In genomic region chr14:103472939-103473338, GRCh38 we compare ENCODE assay signal across 28 cellular contexts. TPM values are rescaled to one million over a fixed set of nuclear protein-coding genes. Genes with fewer than 3 reads are reported as not detected.
DNase-seq lines count a peak whose midpoint lies in the region; ATAC-seq and TF ChIP-seq lines count a peak whose summit lies in the region.
"Had no signal": no experiment of that assay in that cellular context is flagged by ENCODE, and none has a peak within 500 bp of the region (broad histone marks: within the 10 kb centered on the region; RNA-seq: fewer than 3 reads in every experiment).

No MANE protein-coding gene starts in this region.

- no peaks in the 10 kb centered on the region for H3K4me1 ChIP-seq in endodermal cell (ENCODE audit: control insufficient read depth, insufficient read depth, low read length)
- H3K4me1 ChIP-seq: esophagus squamous epithelium, gastroesophageal sphincter, pancreas had no signal

- H3K9ac ChIP-seq in endodermal cell (ENCODE audit: extremely low read depth, low read length, poor library complexity, severe bottlenecking) = no peak overlapping the region

- POLR2A ChIA-PET in activated CD4-positive, alpha-beta memory T cell treated with anti-CD3 and anti-CD28 coated beads for 36 hours (lab: Charles Lee) = no interaction called here
- POLR2A ChIA-PET in activated CD4-positive, alpha-beta memory T cell treated with anti-CD3 and anti-CD28 coated beads, Interleukin-2, amount 10 ng/mL, durations not matched to agents 7 days and 5 days (lab: Charles Lee) = no interaction called here
- POLR2A ChIA-PET in WTC11 (lab: Charles Lee) = no interaction called here

- H3K4me3 ChIP-seq in endodermal cell (ENCODE audit: low read length) = no peak overlapping the region
- H3K4me3 ChIP-seq in skeletal muscle cell (ENCODE audit: low read depth, low read length) = no peak overlapping the region
- H3K4me3 ChIP-seq: esophagus squamous epithelium, gastroesophageal sphincter, pancreas, right lobe of liver had no signal

- no peaks in the 10 kb centered on the region for H3K27me3 Mint-ChIP-seq in activated CD4-positive, alpha-beta memory T cell treated with anti-CD3 and anti-CD28 coated beads for 36 hours
- no peaks in the 10 kb centered on the region for H3K27me3 Mint-ChIP-seq in activated CD4-positive, alpha-beta memory T cell treated with anti-CD3 and anti-CD28 coated beads, Interleukin-2, amount 10 ng/mL, durations not matched to agents 7 days and 5 days
- H3K27me3 Mint-ChIP-seq in WTC11 (ENCODE audit: low read depth) (no peaks in the 10 kb centered on the region), endodermal cell (ENCODE audit: insufficient read depth) (no peaks in the 10 kb centered on the region)
- H3K27me3 Mint-ChIP-seq: activated naive CD8-positive, alpha-beta T cell; natural killer cell treated with Interleukin-12 subunit alpha and Interleukin-12 subunit beta and Interleukin-15 and Interleukin-18, amount 100 ng/mL, for 72 hours had no signal

- no peak for ATAC-seq in WTC11
- ATAC-seq: activated CD4-positive, CD25-positive, alpha-beta regulatory T cell treated with anti-CD3 and anti-CD28 coated beads, Interleukin-2, amount 50 U/mL, for 24 hours; activated T-cell treated with anti-CD3 and anti-CD28 coated beads, Interleukin-2, amount 50 U/mL, for 4 hours; gastroesophageal sphincter; Panc1; pancreas; right lobe of liver had no signal

- no peak overlapping the region for H3K27ac ChIP-seq in endodermal cell (ENCODE audit: low read depth, low read length)
- H3K27ac ChIP-seq: esophagus squamous epithelium, gastroesophageal sphincter, HL-60, pancreas, right lobe of liver had no signal

- TF ChIP-seq CTCF in WTC11 (IDR thresholded peaks at IDR 0.05) (no peak), endodermal cell (conservative IDR thresholded peaks at IDR 0.05) (no peak)

- H3K4me1 Mint-ChIP-seq in activated CD4-positive, alpha-beta memory T cell treated with anti-CD3 and anti-CD28 coated beads for 36 hours (ENCODE audit: low read depth) = no peaks in the 10 kb centered on the region
- H3K4me1 Mint-ChIP-seq in activated CD4-positive, alpha-beta memory T cell treated with anti-CD3 and anti-CD28 coated beads, Interleukin-2, amount 10 ng/mL, durations not matched to agents 7 days and 5 days = no peaks in the 10 kb centered on the region
- H3K4me1 Mint-ChIP-seq in WTC11 (no peaks in the 10 kb centered on the region), endodermal cell (no peaks in the 10 kb centered on the region)

- peak overlapping the region; percentile 6 for H3K27ac Mint-ChIP-seq in activated CD4-positive, alpha-beta memory T cell treated with anti-CD3 and anti-CD28 coated beads for 36 hours
- no peak overlapping the region for H3K27ac Mint-ChIP-seq in activated CD4-positive, alpha-beta memory T cell treated with anti-CD3 and anti-CD28 coated beads, Interleukin-2, amount 10 ng/mL, durations not matched to agents 7 days and 5 days
- H3K27ac Mint-ChIP-seq in WTC11 (peak overlapping the region; percentile 11), endodermal cell (peak overlapping the region; percentile 27)
- H3K27ac Mint-ChIP-seq: activated naive CD8-positive, alpha-beta T cell; natural killer cell treated with Interleukin-12 subunit alpha and Interleukin-12 subunit beta and Interleukin-15 and Interleukin-18, amount 100 ng/mL, for 72 hours had no signal

- no peaks in the 10 kb centered on the region for H3K9me3 Mint-ChIP-seq in activated CD4-positive, alpha-beta memory T cell treated with anti-CD3 and anti-CD28 coated beads for 36 hours
- H3K9me3 Mint-ChIP-seq in activated CD4-positive, alpha-beta memory T cell treated with anti-CD3 and anti-CD28 coated beads, Interleukin-2, amount 10 ng/mL, durations not matched to agents 7 days and 5 days = no peaks in the 10 kb centered on the region
- H3K9me3 Mint-ChIP-seq in WTC11 (no peaks in the 10 kb centered on the region), endodermal cell (no peaks in the 10 kb centered on the region)
- H3K9me3 Mint-ChIP-seq: activated T-cell treated with anti-CD3 and anti-CD28 coated beads, Interleukin-2, amount 50 U/mL, for 4 hours; natural killer cell treated with Interleukin-12 subunit alpha and Interleukin-12 subunit beta and Interleukin-15 and Interleukin-18, amount 100 ng/mL, for 72 hours had no signal

- H3K36me3 ChIP-seq in endodermal cell (ENCODE audit: control insufficient read depth, insufficient read depth, low read length) = peaks cover 77% of the 10 kb centered on the region

- no peaks in the 10 kb centered on the region for H3K9me3 ChIP-seq in endodermal cell (ENCODE audit: control insufficient read depth, low read length)
- H3K9me3 ChIP-seq: esophagus squamous epithelium, gastroesophageal sphincter, pancreas, right lobe of liver had no signal

- H3K4me3 Mint-ChIP-seq in activated CD4-positive, alpha-beta memory T cell treated with anti-CD3 and anti-CD28 coated beads for 36 hours = no peak overlapping the region
- no peak overlapping the region for H3K4me3 Mint-ChIP-seq in activated CD4-positive, alpha-beta memory T cell treated with anti-CD3 and anti-CD28 coated beads, Interleukin-2, amount 10 ng/mL, durations not matched to agents 7 days and 5 days
- H3K4me3 Mint-ChIP-seq in WTC11 (no peak overlapping the region), endodermal cell (no peak overlapping the region)
- H3K4me3 Mint-ChIP-seq: activated naive CD8-positive, alpha-beta T cell; activated T-cell treated with anti-CD3 and anti-CD28 coated beads, Interleukin-2, amount 50 U/mL, for 4 hours; natural killer cell treated with Interleukin-12 subunit alpha and Interleukin-12 subunit beta and Interleukin-15 and Interleukin-18, amount 100 ng/mL, for 72 hours had no signal

- peaks cover 40% of the 10 kb centered on the region for H3K36me3 Mint-ChIP-seq in activated CD4-positive, alpha-beta memory T cell treated with anti-CD3 and anti-CD28 coated beads for 36 hours
- H3K36me3 Mint-ChIP-seq in activated CD4-positive, alpha-beta memory T cell treated with anti-CD3 and anti-CD28 coated beads, Interleukin-2, amount 10 ng/mL, durations not matched to agents 7 days and 5 days (ENCODE audit: low read depth) = peaks cover 35% of the 10 kb centered on the region
- H3K36me3 Mint-ChIP-seq in WTC11 (peaks cover 50% of the 10 kb centered on the region), endodermal cell (ENCODE audit: low read depth) (peaks cover 68% of the 10 kb centered on the region)

- DNase-seq in activated CD4-positive, alpha-beta memory T cell treated with anti-CD3 and anti-CD28 coated beads for 36 hours = no peak
- DNase-seq in activated CD4-positive, alpha-beta memory T cell treated with anti-CD3 and anti-CD28 coated beads, Interleukin-2, amount 10 ng/mL, durations not matched to agents 7 days and 5 days = no peak
- no peak for DNase-seq in WTC11 (ENCODE audit: low spot score)
- no peak for DNase-seq in endodermal cell
- peak; percentile 14 for DNase-seq in skeletal muscle cell (ENCODE audit: low read depth)
- DNase-seq in HCEC 1CT = no peak
- no peak for DNase-seq in stimulated activated CD4-positive, alpha-beta T cell treated with anti-CD3 and anti-CD28 coated beads, Interleukin-4, amount 100 ng/mL, for 24 hours
- DNase-seq in DMS53 treated with DMSO at 0.1 percent for 48 hours (lab: John Stamatoyannopoulos, UW; ENCODE audit: unreplicated experiment) = no peak
- DNase-seq: activated T-cell treated with anti-CD3 and anti-CD28 coated beads, Interleukin-2, amount 50 U/mL, for 4 hours; effector memory CD4-positive, alpha-beta T cell; esophagus squamous epithelium; GF-D8; GOT3; islet precursor cell; Kasumi-1; NCI-H1694 treated with DMSO at 0.1 percent for 48 hours; NCI-H2171 treated with DMSO at 0.1 percent for 48 hours; NCI-H524 treated with DMSO at 0.1 percent for 48 hours; pancreas; right lobe of liver; SHP77 treated with DMSO at 0.1 percent for 48 hours; SW 1271 had no signal

- WGBS in endodermal cell (ENCODE audit: insufficient coverage in 1 of 2, insufficient read length in 1 of 2), 2 experiments = 94 to 100% methylated on average over 3 to 5 of the region's 5 CpGs

- intact Hi-C loops in activated CD4-positive, alpha-beta memory T cell treated with anti-CD3 and anti-CD28 coated beads for 36 hours (cut with micrococcal nuclease) = no loop called here

- H3K27me3 ChIP-seq in endodermal cell (ENCODE audit: control insufficient read depth, insufficient read depth, low read length, poor library complexity, severe bottlenecking) = no peaks in the 10 kb centered on the region
- H3K27me3 ChIP-seq: esophagus squamous epithelium, gastroesophageal sphincter, pancreas, right lobe of liver had no signal

- CTCF ChIA-PET in activated CD4-positive, alpha-beta memory T cell treated with anti-CD3 and anti-CD28 coated beads for 36 hours (lab: Charles Lee) = no interaction called here
- CTCF ChIA-PET in activated CD4-positive, alpha-beta memory T cell treated with anti-CD3 and anti-CD28 coated beads, Interleukin-2, amount 10 ng/mL, durations not matched to agents 7 days and 5 days (lab: Charles Lee) = no interaction called here
- CTCF ChIA-PET in WTC11 (lab: Charles Lee) = no interaction called here

TF ChIP-seq in WTC11, 78 proteins besides CTCF, POLR2A, EP300 and RAD21:
- TF ChIP-seq NR1H2 (CRISPR knock-in tag; IDR thresholded peaks at IDR 0.05) (no peak), CDX4 (CRISPR knock-in tag; IDR thresholded peaks at IDR 0.05; ENCODE audit: borderline replicate concordance) (no peak), TEAD4 (CRISPR knock-in tag; IDR thresholded peaks at IDR 0.05) (no peak), ZNF671 (CRISPR knock-in tag; IDR thresholded peaks at IDR 0.05) (no peak), ZNF396 (CRISPR knock-in tag; IDR thresholded peaks at IDR 0.05; ENCODE audit: borderline replicate concordance) (no peak)
TF ChIP-seq in WTC11: peak in this region for 0.

RNA-seq across cellular contexts. Expression of gene CKB, which starts 49.7 kb away (rescaled TPM):
- total RNA-seq in activated CD4-positive, alpha-beta memory T cell treated with anti-CD3 and anti-CD28 coated beads for 36 hours = 1 to 10 TPM; 5.9 to 6.1 TPM
- 1 to 10 TPM; 3.8 to 5.5 TPM for total RNA-seq in activated CD4-positive, alpha-beta memory T cell treated with anti-CD3 and anti-CD28 coated beads, Interleukin-2, amount 10 ng/mL, durations not matched to agents 7 days and 5 days
- total RNA-seq in WTC11 (2021) = 529 to 555 TPM (median 531 TPM) in 3 replicates
- total RNA-seq in endodermal cell = 100 to 1,000 TPM; 602 to 920 TPM
- polyA plus RNA-seq in endodermal cell (2013, experiment 1 of 2) = 1,216 TPM
- polyA plus RNA-seq in endodermal cell (2013, experiment 2 of 2) = 1,012 TPM

RNA-seq across cellular contexts. Expression of gene TRMT61A, which starts 56.1 kb away (rescaled TPM):
- 1 to 10 TPM; 7.4 to 7.6 TPM for total RNA-seq in activated CD4-positive, alpha-beta memory T cell treated with anti-CD3 and anti-CD28 coated beads for 36 hours
- total RNA-seq in activated CD4-positive, alpha-beta memory T cell treated with anti-CD3 and anti-CD28 coated beads, Interleukin-2, amount 10 ng/mL, durations not matched to agents 7 days and 5 days = 1 to 10 TPM; 4.5 to 5.1 TPM
- total RNA-seq in WTC11 (2021) (11.8 to 15.5 TPM (median 12.3 TPM) in 3 replicates), endodermal cell (1 to 10 TPM; 7.4 to 7.9 TPM)
- 4.5 TPM for polyA plus RNA-seq in endodermal cell (2013, experiment 1 of 2)
- 4.1 TPM for polyA plus RNA-seq in endodermal cell (2013, experiment 2 of 2)

Comparison
In these comparisons a context has a peak if more than half of its experiments do, and no peak if none do; other contexts are left out.
1. RNA of gene CKB, which starts 49.7 kb away (total RNA-seq): 602 to 920 TPM in endodermal cell and 529 to 555 TPM in WTC11; 5.9 to 6.1 TPM in activated CD4-positive, alpha-beta memory T cell treated with anti-CD3 and anti-CD28 coated beads for 36 hours and 3.8 to 5.5 TPM in activated CD4-positive, alpha-beta memory T cell treated with anti-CD3 and anti-CD28 coated beads, Interleukin-2, amount 10 ng/mL, durations not matched to agents 7 days and 5 days; every median in the first group is over 10 times any median in the second.